10 cellular contexts compared by ENCODE assay signal in the genomic region with DNA sequence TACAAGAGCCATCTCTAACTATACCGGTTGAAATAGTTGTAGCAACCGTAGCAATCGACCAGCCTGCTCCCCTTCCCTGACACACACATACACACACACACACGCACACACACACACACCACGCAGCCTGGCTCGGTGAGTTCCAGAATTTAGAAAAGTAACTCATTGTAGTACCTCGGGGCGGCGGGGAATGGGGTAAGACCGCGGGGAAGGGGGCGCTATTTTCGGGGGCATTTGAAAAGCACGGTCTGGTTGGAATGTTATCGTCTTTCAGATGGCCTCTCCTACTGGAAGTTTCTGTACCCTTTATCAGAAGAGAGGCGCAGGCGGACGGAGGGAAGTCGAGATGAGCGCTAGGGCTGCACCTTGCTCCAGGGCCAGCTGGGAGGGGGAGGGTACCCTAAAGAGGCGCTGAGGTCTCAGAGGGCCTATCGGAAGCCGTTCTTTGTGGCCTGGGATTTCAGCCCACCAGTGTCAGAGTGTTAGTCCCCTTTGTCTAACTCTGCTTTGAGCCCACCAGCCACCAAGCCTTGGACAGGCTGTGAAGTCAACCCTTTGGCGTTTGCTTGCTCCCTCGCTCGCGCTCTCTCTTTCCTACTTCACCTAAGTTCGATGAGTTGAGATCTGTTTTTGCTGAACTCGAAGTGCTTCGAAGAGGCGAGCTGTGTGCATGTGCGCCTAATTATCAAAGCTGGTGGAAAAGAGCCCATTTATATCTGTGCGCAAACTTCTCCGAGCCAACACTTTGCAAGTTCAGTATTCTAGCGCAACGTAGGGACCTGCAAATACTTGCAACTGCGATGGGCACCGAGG. TPM values are rescaled to one million over a fixed set of nuclear protein-coding genes. Genes with fewer than 3 reads are reported as not detected.
DNase-seq lines count a peak whose midpoint lies in the region; ATAC-seq, FAIRE-seq and TF ChIP-seq lines count a peak whose summit lies in the region.
"Had no signal": no experiment of that assay in that cellular context is flagged by ENCODE, and none has a peak within 500 bp of the region (broad histone marks: within the 10 kb centered on the region; RNA-seq: fewer than 3 reads in every experiment).

No MANE protein-coding gene starts in this region.

- TF ChIP-seq CTCF in GM20000 (IDR thresholded peaks at IDR 0.05; ENCODE audit: extremely low read depth, missing control alignments) (no peak), mesothelial cell of epicardium (IDR thresholded peaks at IDR 0.05; ENCODE audit: unreplicated experiment) (no peak)

- H3K4me1 Mint-ChIP-seq in activated naive CD4-positive, alpha-beta T cell treated with anti-CD3 and anti-CD28 coated beads, Interleukin-2, amount 10 ng/mL, durations not matched to agents 7 days and 5 days: peaks cover 31% of the 10 kb centered on the region
- peaks cover 49% of the 10 kb centered on the region for H3K4me1 Mint-ChIP-seq in mesothelial cell of epicardium

- no peak overlapping the region for H3K27ac ChIP-seq in ACC112 (ENCODE audit: low read depth, low read length)

- CTCF ChIA-PET in activated naive CD4-positive, alpha-beta T cell treated with anti-CD3 and anti-CD28 coated beads, Interleukin-2, amount 10 ng/mL, durations not matched to agents 7 days and 5 days (lab: Charles Lee): no interaction called here

- H3K36me3 ChIP-seq in ACC112 (ENCODE audit: insufficient read depth, low read length): no peaks in the 10 kb centered on the region

- peak overlapping the region; percentile 18 for H3K4me3 Mint-ChIP-seq in activated naive CD4-positive, alpha-beta T cell treated with anti-CD3 and anti-CD28 coated beads, Interleukin-2, amount 10 ng/mL, durations not matched to agents 7 days and 5 days
- H3K4me3 Mint-ChIP-seq in mesothelial cell of epicardium: peak overlapping the region; percentile 77

- H3K27me3 Mint-ChIP-seq in activated naive CD4-positive, alpha-beta T cell treated with anti-CD3 and anti-CD28 coated beads, Interleukin-2, amount 10 ng/mL, durations not matched to agents 7 days and 5 days: peaks cover 100% of the 10 kb centered on the region
- H3K27me3 Mint-ChIP-seq in mesothelial cell of epicardium (ENCODE audit: low read depth): peaks cover 56% of the 10 kb centered on the region

- H3K79me2 ChIP-seq in ACC112 (ENCODE audit: control insufficient read depth, insufficient read depth, low read length, unreplicated experiment): no peaks in the 10 kb centered on the region

- H3K27me3 ChIP-seq in ACC112 (ENCODE audit: insufficient read depth, low read length): peaks cover 98% of the 10 kb centered on the region

- FAIRE-seq in urothelium cell line (lab: Jason Lieb, UNC): no peak
- FAIRE-seq: GM18507 had no signal

- peak; percentile 50 for DNase-seq in GM20000 (ENCODE audit: low spot score)
- no peak for DNase-seq in activated naive CD4-positive, alpha-beta T cell treated with anti-CD3 and anti-CD28 coated beads, Interleukin-2, amount 10 ng/mL, durations not matched to agents 7 days and 5 days
- no peak for DNase-seq in mesothelial cell of epicardium (ENCODE audit: low spot score in 2 of 2, unreplicated experiment in 2 of 2)
- DNase-seq in urothelium cell line (ENCODE audit: low spot score): no peak

- H3K9me3 Mint-ChIP-seq in activated naive CD4-positive, alpha-beta T cell treated with anti-CD3 and anti-CD28 coated beads, Interleukin-2, amount 10 ng/mL, durations not matched to agents 7 days and 5 days: no peaks in the 10 kb centered on the region
- no peaks in the 10 kb centered on the region for H3K9me3 Mint-ChIP-seq in mesothelial cell of epicardium

- H3K4me1 ChIP-seq in ACC112 (ENCODE audit: control insufficient read depth, insufficient read depth, low read length, unreplicated experiment): peaks cover 13% of the 10 kb centered on the region

- peak overlapping the region; percentile 41 for H3K4me3 ChIP-seq in ACC112 (ENCODE audit: low read depth, low read length)

- peak overlapping the region; percentile 34 for H3K27ac Mint-ChIP-seq in activated naive CD4-positive, alpha-beta T cell treated with anti-CD3 and anti-CD28 coated beads, Interleukin-2, amount 10 ng/mL, durations not matched to agents 7 days and 5 days
- peak overlapping the region; percentile 92 for H3K27ac Mint-ChIP-seq in mesothelial cell of epicardium

- H3K36me3 Mint-ChIP-seq in activated naive CD4-positive, alpha-beta T cell treated with anti-CD3 and anti-CD28 coated beads, Interleukin-2, amount 10 ng/mL, durations not matched to agents 7 days and 5 days: no peaks in the 10 kb centered on the region
- H3K36me3 Mint-ChIP-seq in mesothelial cell of epicardium: no peaks in the 10 kb centered on the region

- ATAC-seq in HG03159 (IDR thresholded peaks at IDR 0.05; ENCODE audit: unreplicated experiment) (no peak), HG03442 (IDR thresholded peaks at IDR 0.05; ENCODE audit: unreplicated experiment) (no peak), GM21723 (IDR thresholded peaks at IDR 0.05; ENCODE audit: unreplicated experiment) (no peak)

- no peak overlapping the region for H2AFZ ChIP-seq in ACC112 (ENCODE audit: low read length, unreplicated experiment)

RNA-seq across cellular contexts. Expression of gene COL2A1, which starts 0.8 kb away (rescaled TPM):
- 70.9 to 86.4 TPM (median 80.6 TPM) in 3 replicates for total RNA-seq in mesothelial cell of epicardium
- total RNA-seq: dermis microvascular lymphatic vessel endothelial cell had no signal

RNA-seq across cellular contexts. Expression of gene TMEM106C, which starts 40.0 kb away (rescaled TPM):
- 73.7 to 83.1 TPM (median 80.1 TPM) in 3 replicates for total RNA-seq in mesothelial cell of epicardium
